ENCODE assay signal across 1 cellular context in genomic region chr2:132270981-132271546, GRCh38.
TF ChIP-seq lines count a peak whose summit lies in the region.

No MANE protein-coding gene starts in this region.

TF ChIP-seq in SK-N-SH treated with all-trans-retinoic acid at 6 μM for 48 hours, 23 proteins besides CTCF, POLR2A, EP300 and RAD21 (continued from another document):
- TF ChIP-seq TSHZ2 (CRISPR knock-in tag; IDR thresholded peaks at IDR 0.05) (no peak), CSDC2 (CRISPR knock-in tag; IDR thresholded peaks at IDR 0.05) (no peak), CSRNP3 (CRISPR knock-in tag; IDR thresholded peaks at IDR 0.05) (no peak), BACH2 (CRISPR knock-in tag; IDR thresholded peaks at IDR 0.05; ENCODE audit: borderline replicate concordance) (no peak)
